ENCODE assay signal across 14 cellular contexts in genomic region chr2:216362730-216363129, GRCh38. TPM values are rescaled to one million over a fixed set of nuclear protein-coding genes. Genes with fewer than 3 reads are reported as not detected.
A peak's percentile ranks its signal among the peaks of the same experiment; 100 is the strongest.
DNase-seq lines count a peak whose midpoint lies in the region; FAIRE-seq and TF ChIP-seq lines count a peak whose summit lies in the region.
"Had no signal": no experiment of that assay in that cellular context is flagged by ENCODE, and none has a peak within 500 bp of the region (broad histone marks: within the 10 kb centered on the region; RNA-seq: fewer than 3 reads in every experiment).

No MANE protein-coding gene starts in this region.

- no peak overlapping the region for H3K4me3 Mint-ChIP-seq in activated CD4-positive, alpha-beta memory T cell treated with anti-CD3 and anti-CD28 coated beads for 36 hours
- H3K4me3 Mint-ChIP-seq in CD8-positive, alpha-beta memory T cell = no peak overlapping the region
- H3K4me3 Mint-ChIP-seq: CD4-positive, alpha-beta memory T cell; mesothelial cell of epicardium had no signal

- H3K4me1 ChIP-seq in CD8-positive, alpha-beta memory T cell (ENCODE audit: insufficient read depth, low read length) = no peaks in the 10 kb centered on the region

- no peak overlapping the region for H3K27ac ChIP-seq in CD8-positive, alpha-beta memory T cell (ENCODE audit: low read depth, low read length)

- H3K27ac Mint-ChIP-seq in activated CD4-positive, alpha-beta memory T cell treated with anti-CD3 and anti-CD28 coated beads for 36 hours = no peak overlapping the region
- no peak overlapping the region for H3K27ac Mint-ChIP-seq in CD8-positive, alpha-beta memory T cell
- H3K27ac Mint-ChIP-seq: mesothelial cell of epicardium had no signal

- intact Hi-C loops in activated CD4-positive, alpha-beta memory T cell treated with anti-CD3 and anti-CD28 coated beads for 36 hours (cut with micrococcal nuclease) = no loop called here

- no peaks in the 10 kb centered on the region for H3K27me3 ChIP-seq in CD8-positive, alpha-beta memory T cell (ENCODE audit: insufficient read depth, low read length, poor library complexity, severe bottlenecking)

- no peaks in the 10 kb centered on the region for H3K36me3 Mint-ChIP-seq in activated CD4-positive, alpha-beta memory T cell treated with anti-CD3 and anti-CD28 coated beads for 36 hours
- H3K36me3 Mint-ChIP-seq in CD8-positive, alpha-beta memory T cell = peaks cover 0 to 6% (median 0%) of the 10 kb centered on the region in 3 donors
- H3K36me3 Mint-ChIP-seq: CD4-positive, alpha-beta memory T cell; mesothelial cell of epicardium had no signal

- in situ Hi-C loops in astrocyte of the spinal cord (cut with HindIII; ENCODE audit: low sequenced_read_pairs) = no loop called here

- POLR2A ChIA-PET in activated CD4-positive, alpha-beta memory T cell treated with anti-CD3 and anti-CD28 coated beads for 36 hours (lab: Charles Lee) = no interaction called here
- POLR2A ChIA-PET in CD8-positive, alpha-beta memory T cell (lab: Charles Lee) = no interaction called here

- peaks cover 7% of the 10 kb centered on the region for H3K27me3 Mint-ChIP-seq in activated CD4-positive, alpha-beta memory T cell treated with anti-CD3 and anti-CD28 coated beads for 36 hours
- H3K27me3 Mint-ChIP-seq in CD8-positive, alpha-beta memory T cell = peaks cover 11 to 25% of the 10 kb centered on the region in 2 donors

- no peak for FAIRE-seq in GM12892 (lab: Jason Lieb, UNC)

- CTCF ChIA-PET in activated CD4-positive, alpha-beta memory T cell treated with anti-CD3 and anti-CD28 coated beads for 36 hours (lab: Charles Lee) = no interaction called here
- CTCF ChIA-PET in CD8-positive, alpha-beta memory T cell (lab: Charles Lee) = interaction anchor here (1.9 kb wide), 1 partner anchor 10 kb away, joined by 8 read pairs; the partner anchor contains the start of gene MARCHF4

- no peaks in the 10 kb centered on the region for H3K9me3 Mint-ChIP-seq in activated CD4-positive, alpha-beta memory T cell treated with anti-CD3 and anti-CD28 coated beads for 36 hours
- H3K9me3 Mint-ChIP-seq in CD8-positive, alpha-beta memory T cell = no peaks in the 10 kb centered on the region
- H3K9me3 Mint-ChIP-seq: CD4-positive, alpha-beta memory T cell; mesothelial cell of epicardium had no signal

- H3K4me3 ChIP-seq in astrocyte of the spinal cord (ENCODE audit: low read depth, low read length) = no peak overlapping the region
- H3K4me3 ChIP-seq in CD8-positive, alpha-beta memory T cell (ENCODE audit: low read length) = no peak overlapping the region

- H3K36me3 ChIP-seq in CD8-positive, alpha-beta memory T cell (ENCODE audit: insufficient read depth, low read length) = no peaks in the 10 kb centered on the region

- DNase-seq in ELR (ENCODE audit: low read depth) (peak; percentile 52), NCI-H1105 (lab: John Stamatoyannopoulos, UW) (peak; percentile 26), astrocyte of the spinal cord (ENCODE audit: low read depth, low spot score) (peak; percentile 71), left kidney (ENCODE audit: low read depth, low spot score) (peak; percentile 62), GM12892 (ENCODE audit: insufficient read length) (no peak), NCI-H748 treated with DMSO at 0.1 percent for 48 hours (lab: John Stamatoyannopoulos, UW) (no peak)
- DNase-seq in activated CD4-positive, alpha-beta memory T cell treated with anti-CD3 and anti-CD28 coated beads for 36 hours = no peak
- DNase-seq in CD8-positive, alpha-beta memory T cell = no peak
- DNase-seq: activated CD8-positive, alpha-beta memory T cell treated with anti-CD3 and anti-CD28 coated beads, Interleukin-2, amount 50 U/mL, for 48 hours; CD4-positive, alpha-beta memory T cell; NCI-H510A; posterior cingulate gyrus had no signal

- TF ChIP-seq POLR2A in GM12892 (IDR thresholded peaks at IDR 0.05; ENCODE audit: low read depth, low read length) = no peak

- no peaks in the 10 kb centered on the region for H3K9me3 ChIP-seq in CD8-positive, alpha-beta memory T cell (ENCODE audit: low read length)

- H3K4me1 Mint-ChIP-seq in activated CD4-positive, alpha-beta memory T cell treated with anti-CD3 and anti-CD28 coated beads for 36 hours (ENCODE audit: low read depth) = no peaks in the 10 kb centered on the region
- H3K4me1 Mint-ChIP-seq in CD8-positive, alpha-beta memory T cell = peaks cover 5 to 14% (median 8%) of the 10 kb centered on the region in 3 donors

- no peak for TF ChIP-seq CTCF in astrocyte of the spinal cord (IDR thresholded peaks at IDR 0.05; ENCODE audit: low read depth, low read length)

RNA-seq across cellular contexts. Expression of gene MARCHF4, which starts 9.6 kb away (rescaled TPM):
- polyA plus RNA-seq in GM12892 (2012; ENCODE audit: missing spikeins) = not detected
- not detected for total RNA-seq in activated CD4-positive, alpha-beta memory T cell treated with anti-CD3 and anti-CD28 coated beads for 36 hours
- total RNA-seq in CD8-positive, alpha-beta memory T cell = not detected
- not detected for polyA plus RNA-seq in CD8-positive, alpha-beta memory T cell
- total RNA-seq: CD4-positive, alpha-beta memory T cell; SK-MEL-5 had no signal
- polyA plus RNA-seq: CD4-positive, alpha-beta memory T cell had no signal

RNA-seq across cellular contexts. Expression of gene SMARCAL1, which starts 49.6 kb away (rescaled TPM):
- polyA plus RNA-seq in GM12892 (2012; ENCODE audit: missing spikeins) = 17.8 TPM
- total RNA-seq in activated CD4-positive, alpha-beta memory T cell treated with anti-CD3 and anti-CD28 coated beads for 36 hours = 10 to 100 TPM; 20.8 to 25.2 TPM
- total RNA-seq in CD8-positive, alpha-beta memory T cell = 10 to 100 TPM; 26.7 to 28.2 TPM
- 29.3 TPM for polyA plus RNA-seq in CD8-positive, alpha-beta memory T cell

Comparison
In these comparisons a context has a peak if more than half of its experiments do, and no peak if none do; other contexts are left out.
1. DNase-seq: peak in ELR (single experiment), NCI-H1105 (single experiment), astrocyte of the spinal cord (single experiment) and left kidney (single experiment); none in GM12892 (single experiment), NCI-H748 treated with DMSO at 0.1 percent for 48 hours (single experiment), activated CD4-positive, alpha-beta memory T cell treated with anti-CD3 and anti-CD28 coated beads for 36 hours (single experiment) and CD8-positive, alpha-beta memory T cell (0 of 5).